Comparison of ENCODE assay signal across 1 cellular context in the genomic region with DNA sequence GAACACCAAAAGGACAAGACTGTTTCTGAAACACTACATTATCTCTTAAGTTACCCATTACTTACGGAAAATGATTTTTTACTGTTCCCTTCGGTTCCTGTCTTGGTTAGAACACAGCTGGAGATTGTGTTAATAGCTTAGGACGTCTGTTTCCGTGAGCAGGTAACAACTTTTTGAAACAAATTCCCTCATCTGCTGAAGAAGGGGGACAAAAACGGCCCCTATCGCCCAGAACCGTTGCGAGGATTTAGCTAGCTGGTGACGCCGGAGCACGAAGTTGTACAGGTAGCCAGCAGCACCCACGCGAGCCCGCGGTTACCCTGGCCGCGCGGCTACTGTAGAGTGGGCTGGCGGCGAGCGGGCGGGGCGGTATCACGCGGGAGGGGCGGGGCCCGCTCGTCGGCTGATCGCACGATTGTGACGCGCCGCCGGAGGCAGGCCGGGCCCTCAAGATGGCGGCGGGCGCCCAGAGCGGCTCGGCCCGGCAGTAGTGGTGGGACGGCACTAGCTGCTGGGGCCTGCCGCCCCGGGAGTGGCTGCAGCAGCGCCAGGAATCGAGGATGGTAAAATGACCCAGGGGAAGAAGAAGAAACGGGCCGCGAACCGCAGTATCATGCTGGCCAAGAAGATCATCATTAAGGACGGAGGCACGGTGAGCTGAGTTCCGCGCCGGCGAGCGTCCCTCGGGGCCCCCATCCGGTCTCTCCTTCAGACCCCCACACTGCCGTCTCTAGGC.
TF ChIP-seq lines count a peak whose summit lies in the region.

No MANE protein-coding gene starts in this region.

TF ChIP-seq in Ishikawa, 13 proteins besides CTCF, POLR2A, EP300 and RAD21 (continued from another document):
- peak; percentile 96 for TF ChIP-seq YY1 (IDR thresholded peaks at IDR 0.05; ENCODE audit: low read depth)
- TF ChIP-seq, protein P1, sequence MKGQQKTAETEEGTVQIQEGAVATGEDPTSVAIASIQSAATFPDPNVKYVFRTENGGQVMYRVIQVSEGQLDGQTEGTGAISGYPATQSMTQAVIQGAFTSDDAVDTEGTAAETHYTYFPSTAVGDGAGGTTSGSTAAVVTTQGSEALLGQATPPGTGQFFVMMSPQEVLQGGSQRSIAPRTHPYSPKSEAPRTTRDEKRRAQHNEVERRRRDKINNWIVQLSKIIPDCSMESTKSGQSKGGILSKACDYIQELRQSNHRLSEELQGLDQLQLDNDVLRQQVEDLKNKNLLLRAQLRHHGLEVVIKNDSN (IDR thresholded peaks at IDR 0.05): peak; percentile 76
- TF ChIP-seq CREB1 (IDR thresholded peaks at IDR 0.05; ENCODE audit: low read depth): peak; percentile 83
- TF ChIP-seq, protein P2, sequence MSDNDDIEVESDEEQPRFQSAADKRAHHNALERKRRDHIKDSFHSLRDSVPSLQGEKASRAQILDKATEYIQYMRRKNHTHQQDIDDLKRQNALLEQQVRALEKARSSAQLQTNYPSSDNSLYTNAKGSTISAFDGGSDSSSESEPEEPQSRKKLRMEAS (IDR thresholded peaks at IDR 0.05): peak; percentile 72
- TF ChIP-seq, protein P3, sequence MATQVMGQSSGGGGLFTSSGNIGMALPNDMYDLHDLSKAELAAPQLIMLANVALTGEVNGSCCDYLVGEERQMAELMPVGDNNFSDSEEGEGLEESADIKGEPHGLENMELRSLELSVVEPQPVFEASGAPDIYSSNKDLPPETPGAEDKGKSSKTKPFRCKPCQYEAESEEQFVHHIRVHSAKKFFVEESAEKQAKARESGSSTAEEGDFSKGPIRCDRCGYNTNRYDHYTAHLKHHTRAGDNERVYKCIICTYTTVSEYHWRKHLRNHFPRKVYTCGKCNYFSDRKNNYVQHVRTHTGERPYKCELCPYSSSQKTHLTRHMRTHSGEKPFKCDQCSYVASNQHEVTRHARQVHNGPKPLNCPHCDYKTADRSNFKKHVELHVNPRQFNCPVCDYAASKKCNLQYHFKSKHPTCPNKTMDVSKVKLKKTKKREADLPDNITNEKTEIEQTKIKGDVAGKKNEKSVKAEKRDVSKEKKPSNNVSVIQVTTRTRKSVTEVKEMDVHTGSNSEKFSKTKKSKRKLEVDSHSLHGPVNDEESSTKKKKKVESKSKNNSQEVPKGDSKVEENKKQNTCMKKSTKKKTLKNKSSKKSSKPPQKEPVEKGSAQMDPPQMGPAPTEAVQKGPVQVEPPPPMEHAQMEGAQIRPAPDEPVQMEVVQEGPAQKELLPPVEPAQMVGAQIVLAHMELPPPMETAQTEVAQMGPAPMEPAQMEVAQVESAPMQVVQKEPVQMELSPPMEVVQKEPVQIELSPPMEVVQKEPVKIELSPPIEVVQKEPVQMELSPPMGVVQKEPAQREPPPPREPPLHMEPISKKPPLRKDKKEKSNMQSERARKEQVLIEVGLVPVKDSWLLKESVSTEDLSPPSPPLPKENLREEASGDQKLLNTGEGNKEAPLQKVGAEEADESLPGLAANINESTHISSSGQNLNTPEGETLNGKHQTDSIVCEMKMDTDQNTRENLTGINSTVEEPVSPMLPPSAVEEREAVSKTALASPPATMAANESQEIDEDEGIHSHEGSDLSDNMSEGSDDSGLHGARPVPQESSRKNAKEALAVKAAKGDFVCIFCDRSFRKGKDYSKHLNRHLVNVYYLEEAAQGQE (IDR thresholded peaks at IDR 0.05; ENCODE audit: low read depth): no peak; the same call in 1 of the 2 replicates
- 0 out of 2 replicates have a peak, but pooled peaks have one; percentile 50 for TF ChIP-seq EGR1 (IDR thresholded peaks at IDR 0.05)
- TF ChIP-seq TAF1 (IDR thresholded peaks at IDR 0.05; ENCODE audit: low read depth): peak; percentile 99
- TF ChIP-seq FOXM1 (IDR thresholded peaks at IDR 0.05; ENCODE audit: borderline replicate concordance, low read depth): no peak; the same call in 1 of the 2 replicates
- TF ChIP-seq NFIC (IDR thresholded peaks at IDR 0.05): peak; percentile 38; the same call in 1 of the 2 replicates
- peak; percentile 20; the same call in 1 of the 2 replicates for TF ChIP-seq TEAD4 (IDR thresholded peaks at IDR 0.05)
- TF ChIP-seq ZBTB7A (IDR thresholded peaks at IDR 0.05; ENCODE audit: low read depth): peak; percentile 60; the same call in 1 of the 2 replicates
